ENCODE assay signal across 20 cellular contexts in the genomic region with DNA sequence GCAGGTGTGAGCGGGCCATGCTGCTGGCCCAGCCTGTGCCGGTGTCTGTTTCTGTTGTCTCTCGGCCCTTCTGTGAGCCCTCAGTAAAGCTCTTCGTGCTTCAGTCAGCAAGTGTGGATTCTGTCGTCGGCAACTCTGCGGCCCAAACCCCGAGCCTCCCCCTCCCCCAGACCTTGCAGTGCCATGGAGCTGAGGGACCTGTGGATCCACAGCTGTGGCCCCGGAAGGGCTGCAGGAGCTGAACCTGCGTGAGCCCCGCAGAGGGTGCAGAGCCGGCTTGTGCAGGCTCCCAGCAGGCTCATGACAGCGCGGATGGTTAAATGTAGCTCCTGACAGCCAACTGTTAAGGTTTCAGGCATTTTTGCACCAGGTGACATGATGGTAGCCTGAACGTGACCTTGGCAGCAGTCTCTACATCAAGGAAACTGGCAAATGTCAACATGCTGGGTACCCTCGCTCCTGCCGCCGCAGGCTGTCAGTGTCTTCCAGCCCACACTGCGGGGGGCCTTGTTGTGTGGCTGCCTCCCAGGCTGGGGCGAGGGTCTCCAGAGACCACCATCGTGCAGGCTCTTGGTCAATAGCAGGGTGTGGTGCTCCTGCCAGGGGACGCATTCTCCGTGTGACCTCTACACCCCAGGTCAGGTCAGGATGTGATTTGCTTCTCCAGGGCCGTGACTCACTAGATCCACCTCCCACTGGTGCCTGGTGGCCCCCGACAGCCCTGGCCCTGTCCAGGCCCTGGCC.
"Had no signal": no experiment of that assay in that cellular context is flagged by ENCODE, and none has a peak within 500 bp of the region (broad histone marks: within the 10 kb centered on the region; RNA-seq: fewer than 3 reads in every experiment).

No MANE protein-coding gene starts in this region.

- H3K27ac ChIP-seq: body of pancreas, cardiac muscle cell, epithelial cell of prostate, parathyroid adenoma, transverse colon, uterus had no signal

- H3K9ac ChIP-seq: parathyroid adenoma had no signal

- DNase-seq: activated CD4-positive, alpha-beta T cell treated with anti-CD3 and anti-CD28 coated beads for 36 hours; activated CD4-positive, alpha-beta T cell treated with anti-CD3 and anti-CD28 coated beads, Interleukin-2, amount 50 U/mL, for 4 hours; activated naive CD4-positive, alpha-beta T cell treated with anti-CD3 and anti-CD28 coated beads, Interleukin-2, amount 50 U/mL, for 16 hours; activated naive CD8-positive, alpha-beta T cell treated with anti-CD3 and anti-CD28 coated beads, Interleukin-2, amount 50 U/mL, for 24 hours; activated T-cell treated with anti-CD3 and anti-CD28 coated beads, Interleukin-2, amount 50 U/mL, for 48 hours; body of pancreas; cortex of kidney; natural killer cell; stimulated activated CD4-positive, alpha-beta T cell treated with anti-CD3 and anti-CD28 coated beads, Interleukin-2, amount 100 ng/mL, for 48 hours; stimulated activated CD8-positive, alpha-beta memory T cell treated with anti-CD3 and anti-CD28 coated beads, Interleukin-4, amount 100 ng/mL, for 48 hours; stimulated activated naive B cell treated with anti-CD40 and anti-IgM and Interleukin-4, amounts not matched to agents 10 μg/mL and 1 μg/mL and 100 μg/mL, for 72 hours; T1000; transverse colon; uterus had no signal

- H3K27me3 ChIP-seq: body of pancreas, cardiac muscle cell, heart left ventricle, transverse colon, uterus had no signal

- H3K36me3 ChIP-seq: cardiac muscle cell, heart left ventricle, transverse colon, uterus had no signal

- H3K79me2 ChIP-seq: parathyroid adenoma had no signal

- H3K9me3 ChIP-seq: body of pancreas, heart left ventricle, transverse colon, uterus had no signal

- FAIRE-seq: keratinocyte had no signal

- ATAC-seq: activated CD4-positive, alpha-beta T cell treated with anti-CD3 and anti-CD28 coated beads for 36 hours; activated naive CD8-positive, alpha-beta T cell treated with anti-CD3 and anti-CD28 coated beads, Interleukin-2, amount 50 U/mL, for 24 hours; body of pancreas; natural killer cell; stimulated activated naive B cell treated with anti-CD40 and anti-IgM and Interleukin-4, amounts not matched to agents 10 μg/mL and 1 μg/mL and 100 μg/mL, for 72 hours had no signal

- H3K4me1 ChIP-seq: body of pancreas, parathyroid adenoma, transverse colon, uterus had no signal

- H2AFZ ChIP-seq: parathyroid adenoma had no signal

- H3K4me3 ChIP-seq: body of pancreas, cardiac muscle cell, heart left ventricle, lung, transverse colon, uterus had no signal
